ENCODE assay signal across 15 cellular contexts in the genomic region with DNA sequence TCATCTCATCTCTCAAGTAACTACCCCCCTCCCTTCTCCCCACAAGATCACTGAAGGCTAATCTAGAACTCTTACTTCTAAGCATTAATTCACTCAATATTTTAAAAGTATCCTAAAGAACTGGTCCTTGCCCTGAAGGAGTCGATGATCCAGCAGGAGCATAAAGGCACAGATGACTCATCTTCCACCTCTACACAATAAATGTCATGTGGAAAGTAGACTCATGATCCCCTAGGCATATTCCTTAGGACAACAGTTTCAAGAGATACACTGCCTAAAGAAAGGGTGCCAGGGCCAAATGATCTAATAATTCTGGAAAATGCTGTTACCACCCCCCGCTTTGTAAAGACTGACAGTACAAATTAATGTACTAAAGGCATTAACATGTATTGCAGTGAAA.
"Had no signal": no experiment of that assay in that cellular context is flagged by ENCODE, and none has a peak within 500 bp of the region (broad histone marks: within the 10 kb centered on the region; RNA-seq: fewer than 3 reads in every experiment).

No MANE protein-coding gene starts in this region.

- H3K4me3 ChIP-seq: heart right ventricle, ovary had no signal

- H3K27me3 ChIP-seq: heart right ventricle, ovary had no signal

- H3K36me3 Mint-ChIP-seq: activated naive CD4-positive, alpha-beta T cell treated with anti-CD3 and anti-CD28 coated beads, Interleukin-2, amount 50 U/mL, for 24 hours; WTC11 had no signal

- H3K27me3 Mint-ChIP-seq: dendritic cell treated with granulocyte-macrophage colony-stimulating factor and Interleukin-4, amounts not matched to agents 40 ng/mL and 50 ng/mL, for 4 days had no signal

- H3K9me3 ChIP-seq: heart right ventricle, ovary had no signal

- H3K4me1 Mint-ChIP-seq: activated CD4-positive, alpha-beta T cell treated with anti-CD3 and anti-CD28 coated beads, Interleukin-2, amount 10 ng/mL, durations not matched to agents 24 days and 14 days; activated naive CD4-positive, alpha-beta T cell treated with anti-CD3 and anti-CD28 coated beads, Interleukin-2, amount 50 U/mL, for 24 hours had no signal

- H3K9me3 Mint-ChIP-seq: activated CD4-positive, alpha-beta T cell treated with anti-CD3 and anti-CD28 coated beads, Interleukin-2, amount 10 ng/mL, durations not matched to agents 24 days and 14 days; activated naive CD4-positive, alpha-beta T cell treated with anti-CD3 and anti-CD28 coated beads, Interleukin-2, amount 50 U/mL, for 24 hours; brain; dendritic cell treated with granulocyte-macrophage colony-stimulating factor and Interleukin-4, amounts not matched to agents 40 ng/mL and 50 ng/mL, for 4 days; T-helper 1 cell treated with Interleukin-12 subunit alpha and Interleukin-12 subunit beta and Interleukin-4 antibody, amounts not matched to agents 30 μg/mL and 1 μg/mL, for 36 hours; WTC11 had no signal

- H3K36me3 ChIP-seq: ovary had no signal

- ATAC-seq: heart right ventricle, left ventricle myocardium superior, WTC11 had no signal

- DNase-seq: activated CD4-positive, alpha-beta T cell treated with anti-CD3 and anti-CD28 coated beads, Interleukin-2, amount 10 ng/mL, durations not matched to agents 24 days and 14 days; activated effector memory CD4-positive, alpha-beta T cell treated with Interleukin-2 at 50 U/mL for 16 hours; cerebellar nuclear complex; foreskin melanocyte; heart right ventricle; islet precursor cell; left ventricle myocardium superior; ovary; stimulated activated CD4-positive, alpha-beta T cell treated with anti-CD3 and anti-CD28 coated beads, Interleukin-2, amount 100 ng/mL, for 48 hours; stimulated activated naive CD4-positive, alpha-beta T cell treated with Interleukin-2 at 50 U/mL for 16 hours had no signal

- H3K27ac ChIP-seq: heart right ventricle, ovary had no signal

- H3K4me3 Mint-ChIP-seq: activated CD4-positive, alpha-beta T cell treated with anti-CD3 and anti-CD28 coated beads, Interleukin-2, amount 10 ng/mL, durations not matched to agents 24 days and 14 days; activated naive CD4-positive, alpha-beta T cell treated with anti-CD3 and anti-CD28 coated beads, Interleukin-2, amount 50 U/mL, for 24 hours; brain; dendritic cell treated with granulocyte-macrophage colony-stimulating factor and Interleukin-4, amounts not matched to agents 40 ng/mL and 50 ng/mL, for 4 days; T-helper 1 cell treated with Interleukin-12 subunit alpha and Interleukin-12 subunit beta and Interleukin-4 antibody, amounts not matched to agents 30 μg/mL and 1 μg/mL, for 36 hours; WTC11 had no signal

- H3K27ac Mint-ChIP-seq: activated CD4-positive, alpha-beta T cell treated with anti-CD3 and anti-CD28 coated beads, Interleukin-2, amount 10 ng/mL, durations not matched to agents 24 days and 14 days; activated naive CD4-positive, alpha-beta T cell treated with anti-CD3 and anti-CD28 coated beads, Interleukin-2, amount 50 U/mL, for 24 hours; dendritic cell treated with granulocyte-macrophage colony-stimulating factor and Interleukin-4, amounts not matched to agents 40 ng/mL and 50 ng/mL, for 4 days; T-helper 1 cell treated with Interleukin-12 subunit alpha and Interleukin-12 subunit beta and Interleukin-4 antibody, amounts not matched to agents 30 μg/mL and 1 μg/mL, for 36 hours; WTC11 had no signal
